8 cellular contexts compared by ENCODE assay signal in genomic region chr3:141412936-141413354, GRCh38. TPM values are rescaled to one million over a fixed set of nuclear protein-coding genes. Genes with fewer than 3 reads are reported as not detected.
DNase-seq lines count a peak whose midpoint lies in the region; TF ChIP-seq lines count a peak whose summit lies in the region.

No MANE protein-coding gene starts in this region.

- in situ Hi-C loops in astrocyte of the spinal cord (cut with HindIII; ENCODE audit: low sequenced_read_pairs) = no loop called here

- peaks cover 0 to 68% (median 12%) of the 10 kb centered on the region in 6 donors for H3K36me3 ChIP-seq in spleen

- H3K4me3 ChIP-seq in astrocyte of the spinal cord (ENCODE audit: low read depth, low read length) (no peak overlapping the region), spleen (peak overlapping the region in 1 of 8 donors; percentile 23)

- 61 to 84% (median 76%) methylated on average over 11 of the region's 11 CpGs for WGBS in spleen, 5 donors

- H3K27ac ChIP-seq in layer of hippocampus (ENCODE audit: low read depth, low read length) = peak overlapping the region; percentile 92
- peak overlapping the region; percentile 69 to 96 (median 86) for H3K27ac ChIP-seq in spleen

- DNase-seq in NCI-H2227 (lab: John Stamatoyannopoulos, UW; ENCODE audit: unreplicated experiment) (peak; percentile 51), NCI-H2227 treated with DMSO at 0.1 percent for 48 hours (lab: John Stamatoyannopoulos, UW) (no peak), astrocyte of the spinal cord (ENCODE audit: low read depth, low spot score) (peak; percentile 79), spleen (no peak), iPS-NIHi7 (ENCODE audit: extremely low spot score) (no peak), NK-92 (lab: John Stamatoyannopoulos, UW; ENCODE audit: unreplicated experiment) (no peak), kidney glomerular epithelial cell (lab: John Stamatoyannopoulos, UW) (no peak)

- H3K4me1 ChIP-seq in spleen = peaks cover 38 to 100% (median 70%) of the 10 kb centered on the region in 6 donors

- no peak for TF ChIP-seq POLR2A in spleen (IDR thresholded peaks at IDR 0.05)

- TF ChIP-seq CTCF in astrocyte of the spinal cord (IDR thresholded peaks at IDR 0.05; ENCODE audit: low read depth, low read length) = no peak
- TF ChIP-seq CTCF in spleen (IDR thresholded peaks at IDR 0.05 in 8 of 11, conservative IDR thresholded peaks at IDR 0.05 in 3 of 11) = no peak

- H3K9me3 ChIP-seq in spleen = no peaks in the 10 kb centered on the region

- intact Hi-C loops in spleen (cut with DNase I; ENCODE audit: low total_unique reads) = no loop called here

- no peaks in the 10 kb centered on the region for H3K27me3 ChIP-seq in layer of hippocampus (ENCODE audit: control insufficient read depth, insufficient read depth, low read length)
- no peaks in the 10 kb centered on the region for H3K27me3 ChIP-seq in spleen (replicated peaks in 1 of 7)

RNA-seq across cellular contexts. Expression of gene ZBTB38, which starts 44.6 kb away (rescaled TPM):
- 100 to 1,000 TPM in 2 of 7 donors, 10 to 100 TPM in 5; 42.8 to 122 (median 73.7) TPM for total RNA-seq in spleen
- 1 to 10 TPM; 4.8 to 8.4 (median 5.6) TPM for polyA plus RNA-seq in spleen

Comparison
In these comparisons a context has a peak if more than half of its experiments do, and no peak if none do; other contexts are left out.
1. DNase-seq: peak in NCI-H2227 (single experiment) and astrocyte of the spinal cord (single experiment); none in NCI-H2227 treated with DMSO at 0.1 percent for 48 hours (single experiment), spleen (single experiment), iPS-NIHi7 (single experiment), NK-92 (single experiment) and kidney glomerular epithelial cell (single experiment).